In the genomic region with DNA sequence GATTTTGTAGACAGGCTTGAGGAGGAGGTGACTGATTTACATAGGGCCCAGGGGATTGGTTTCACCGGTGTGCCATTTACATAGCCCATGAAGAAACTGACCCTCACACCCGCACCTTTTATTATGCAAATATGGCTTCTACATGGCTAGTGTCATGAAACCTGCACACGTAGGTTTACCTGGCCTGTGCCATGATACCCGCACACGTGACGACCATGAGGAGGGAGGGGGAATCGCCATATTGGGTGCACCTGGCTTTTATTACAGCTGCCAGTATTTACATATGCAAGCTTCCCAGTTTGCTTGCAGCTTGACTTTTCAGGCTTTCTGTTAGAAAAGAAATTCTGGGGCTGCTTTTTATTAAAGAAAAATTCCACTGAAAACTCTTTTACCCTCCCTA, we compare ENCODE assay signal across 21 cellular contexts.
"Had no signal": no experiment of that assay in that cellular context is flagged by ENCODE, and none has a peak within 500 bp of the region (broad histone marks: within the 10 kb centered on the region; RNA-seq: fewer than 3 reads in every experiment).

No MANE protein-coding gene starts in this region.

- H3K36me3 ChIP-seq: adrenal gland, breast epithelium, gastroesophageal sphincter, heart left ventricle, right atrium auricular region, upper lobe of right lung had no signal

- H3K4me1 ChIP-seq: adrenal gland, breast epithelium, gastroesophageal sphincter, right atrium auricular region, upper lobe of right lung had no signal

- H3K9me3 ChIP-seq: adrenal gland, breast epithelium, gastroesophageal sphincter, heart left ventricle, right atrium auricular region, upper lobe of right lung had no signal

- H3K4me1 Mint-ChIP-seq: naive B cell, neural crest cell had no signal

- DNase-seq: activated CD4-positive, alpha-beta T cell treated with anti-CD3 and anti-CD28 coated beads for 1 hour; activated gamma-delta T cell; adrenal gland; heart left ventricle; mesenchymal stem cell; mucosa of descending colon; naive B cell; stimulated activated CD4-positive, alpha-beta T cell treated with anti-CD3 and anti-CD28 coated beads, Interleukin-12 subunit alpha, Interleukin-12 subunit beta, amount 100 ng/mL, for 4 hours; stimulated activated CD4-positive, alpha-beta T cell treated with anti-CD3 and anti-CD28 coated beads, Interleukin-1b, Interleukin-23, amount 100 ng/mL, for 48 hours; stimulated activated CD8-positive, alpha-beta memory T cell treated with anti-CD3 and anti-CD28 coated beads, Interleukin-4, amount 100 ng/mL, for 48 hours; stimulated activated naive CD4-positive, alpha-beta T cell; upper lobe of right lung had no signal

- H3K27ac ChIP-seq: adrenal gland, breast epithelium, coronary artery, gastroesophageal sphincter, heart left ventricle, right atrium auricular region, upper lobe of right lung had no signal

- H3K9me3 Mint-ChIP-seq: neural crest cell had no signal

- H3K36me3 Mint-ChIP-seq: naive B cell had no signal

- FAIRE-seq: astrocyte had no signal

- H3K27ac Mint-ChIP-seq: activated naive CD4-positive, alpha-beta T cell treated with anti-CD3 and anti-CD28 coated beads, Interleukin-2, amount 50 U/mL, for 72 hours; naive B cell; progenitor cell of endocrine pancreas had no signal

- H3K4me3 Mint-ChIP-seq: naive B cell, neural crest cell had no signal

- H3K4me3 ChIP-seq: adrenal gland, breast epithelium, coronary artery, gastroesophageal sphincter, heart left ventricle, mucosa of descending colon, right atrium auricular region, upper lobe of right lung had no signal

- H3K27me3 ChIP-seq: adrenal gland, breast epithelium, gastroesophageal sphincter, heart left ventricle, right atrium auricular region, upper lobe of right lung had no signal

- H3K27me3 Mint-ChIP-seq: naive B cell, progenitor cell of endocrine pancreas had no signal

- ATAC-seq: activated naive CD4-positive, alpha-beta T cell treated with anti-CD3 and anti-CD28 coated beads, Interleukin-2, amount 50 U/mL, for 72 hours; esophagus mucosa; gastroesophageal sphincter; heart left ventricle; mucosa of descending colon; upper lobe of right lung had no signal
